In the genomic region with DNA sequence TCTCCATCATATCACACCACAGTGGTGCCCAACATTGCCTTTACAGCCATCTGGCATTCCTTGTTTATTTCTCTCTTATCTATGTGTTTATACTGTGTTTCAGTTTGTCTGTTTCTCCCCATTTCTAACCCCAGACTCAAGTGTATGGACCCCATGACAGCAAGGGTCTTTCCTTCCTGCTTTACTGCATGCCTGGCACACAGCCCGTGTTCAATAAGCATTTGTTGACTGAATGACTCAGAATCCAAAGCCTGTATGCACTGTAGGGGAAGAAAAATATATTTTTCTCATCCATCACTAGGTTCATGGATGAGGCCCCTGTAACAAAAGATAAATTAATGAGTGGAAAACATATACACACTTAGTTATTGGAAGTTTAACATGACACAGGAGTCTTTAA, we compare ENCODE assay signal across 26 cellular contexts.
A peak's percentile ranks its signal among the peaks of the same experiment; 100 is the strongest.
DNase-seq lines count a peak whose midpoint lies in the region; ATAC-seq, FAIRE-seq and TF ChIP-seq lines count a peak whose summit lies in the region.
"Had no signal": no experiment of that assay in that cellular context is flagged by ENCODE, and none has a peak within 500 bp of the region (broad histone marks: within the 10 kb centered on the region; RNA-seq: fewer than 3 reads in every experiment).

No MANE protein-coding gene starts in this region.

- WGBS in mammary epithelial cell (ENCODE audit: low coverage, missing lambda C conversion rate), result 71% methylated on average over 1 of the region's 1 CpG

- H3K27me3 ChIP-seq in mammary epithelial cell (ENCODE audit: insufficient read depth, low read length), result no peaks in the 10 kb centered on the region
- H3K27me3 ChIP-seq in neural progenitor cell, result no peaks in the 10 kb centered on the region
- H3K27me3 ChIP-seq: adrenal gland, tibial artery had no signal

- H3K27ac Mint-ChIP-seq in neural progenitor cell, result peak overlapping the region; percentile 23
- H3K27ac Mint-ChIP-seq: activated CD4-positive, alpha-beta memory T cell treated with anti-CD3 and anti-CD28 coated beads, Interleukin-2, amount 10 ng/mL, durations not matched to agents 7 days and 5 days; CD4-positive, alpha-beta T cell; IgD-negative memory B cell; stimulated activated naive CD8-positive, alpha-beta T cell treated with anti-CD3 and anti-CD28 coated beads, Interleukin-15, Interleukin-2, amounts not matched to agents 100 ng/mL and 50 ng/mL, for 24 hours had no signal

- TF ChIP-seq CTCF in mammary epithelial cell (conservative IDR thresholded peaks at IDR 0.05 in 1 of 2, IDR thresholded peaks at IDR 0.05 in 1 of 2; ENCODE audit: extremely low read depth in 1 of 2, insufficient read depth in 1 of 2, low read depth in 1 of 2, low read length in 2 of 2) (no peak), neural progenitor cell (IDR thresholded peaks at IDR 0.05) (no peak)

- no peak for TF ChIP-seq POLR2A in GM12891 (IDR thresholded peaks at IDR 0.05; ENCODE audit: low read depth, low read length)

- peaks cover 34% of the 10 kb centered on the region for H3K4me1 Mint-ChIP-seq in neural progenitor cell
- H3K4me1 Mint-ChIP-seq: activated CD4-positive, alpha-beta memory T cell treated with anti-CD3 and anti-CD28 coated beads, Interleukin-2, amount 10 ng/mL, durations not matched to agents 7 days and 5 days had no signal

- H3K9me3 ChIP-seq in mammary epithelial cell (replicated peaks; ENCODE audit: insufficient read depth, low read length), result no peaks in the 10 kb centered on the region
- H3K9me3 ChIP-seq in neural progenitor cell (ENCODE audit: low read depth), result no peaks in the 10 kb centered on the region
- H3K9me3 ChIP-seq: adrenal gland, tibial artery had no signal

- ATAC-seq in GM19397 (IDR thresholded peaks at IDR 0.05; ENCODE audit: unreplicated experiment), result no peak
- ATAC-seq: left lobe of liver had no signal

- no peaks in the 10 kb centered on the region for H3K9me3 Mint-ChIP-seq in neural progenitor cell
- H3K9me3 Mint-ChIP-seq: activated CD4-positive, alpha-beta memory T cell treated with anti-CD3 and anti-CD28 coated beads, Interleukin-2, amount 10 ng/mL, durations not matched to agents 7 days and 5 days; CD4-positive, alpha-beta T cell; IgD-negative memory B cell; neural crest cell; stimulated activated naive CD8-positive, alpha-beta T cell treated with anti-CD3 and anti-CD28 coated beads, Interleukin-15, Interleukin-2, amounts not matched to agents 100 ng/mL and 50 ng/mL, for 24 hours had no signal

- H2AFZ ChIP-seq in mammary epithelial cell (ENCODE audit: low read depth, low read length) (no peak overlapping the region), neural progenitor cell (replicated peaks) (no peak overlapping the region)

- FAIRE-seq in GM12891 (lab: Jason Lieb, UNC), result no peak
- FAIRE-seq: small intestine had no signal

- H3K27me3 Mint-ChIP-seq in neural progenitor cell (ENCODE audit: insufficient read depth, low read depth), result peaks cover 10% of the 10 kb centered on the region
- H3K27me3 Mint-ChIP-seq: activated CD4-positive, alpha-beta memory T cell treated with anti-CD3 and anti-CD28 coated beads, Interleukin-2, amount 10 ng/mL, durations not matched to agents 7 days and 5 days; CD4-positive, alpha-beta T cell; stimulated activated naive CD8-positive, alpha-beta T cell treated with anti-CD3 and anti-CD28 coated beads, Interleukin-15, Interleukin-2, amounts not matched to agents 100 ng/mL and 50 ng/mL, for 24 hours had no signal

- no TSS peak for BruUV-seq in mammary epithelial cell (replicated peaks; lab: Mats Ljungman, UMichigan)

- H3F3A ChIP-seq in neural progenitor cell (ENCODE audit: low read depth), result peaks cover 21% of the 10 kb centered on the region

- no peaks in the 10 kb centered on the region for H3K36me3 Mint-ChIP-seq in neural progenitor cell
- H3K36me3 Mint-ChIP-seq: IgD-negative memory B cell had no signal

- CTCF ChIA-PET in mammary epithelial cell (lab: Charles Lee; ENCODE audit: low non-redundant PET), result no interaction called here

- intact Hi-C loops in mammary epithelial cell (cut with micrococcal nuclease) (no loop called here), cardiac septum (cut with DNase I) (loop anchor here (10.0 kb wide), 1 partner anchor 111 kb away; no protein-coding TSS in a partner anchor)

- no peak overlapping the region for H3K4me3 Mint-ChIP-seq in neural progenitor cell
- H3K4me3 Mint-ChIP-seq: activated CD4-positive, alpha-beta memory T cell treated with anti-CD3 and anti-CD28 coated beads, Interleukin-2, amount 10 ng/mL, durations not matched to agents 7 days and 5 days; CD4-positive, alpha-beta T cell; IgD-negative memory B cell; neural crest cell; stimulated activated naive CD8-positive, alpha-beta T cell treated with anti-CD3 and anti-CD28 coated beads, Interleukin-15, Interleukin-2, amounts not matched to agents 100 ng/mL and 50 ng/mL, for 24 hours had no signal

- H4K20me1 ChIP-seq in mammary epithelial cell (ENCODE audit: insufficient read depth, low read length) (no peaks in the 10 kb centered on the region), neural progenitor cell (ENCODE audit: low read depth) (no peaks in the 10 kb centered on the region)

- H3K27ac ChIP-seq in mammary epithelial cell (ENCODE audit: insufficient read depth, low read depth, low read length) (peak overlapping the region; percentile 77), neural progenitor cell (no peak overlapping the region)
- H3K27ac ChIP-seq: adrenal gland, tibial artery had no signal

- no peak overlapping the region for H3K4me3 ChIP-seq in mammary epithelial cell (replicated peaks in 1 of 3; ENCODE audit: insufficient read depth in 1 of 3, low read depth in 2 of 3, low read length in 3 of 3)
- no peak overlapping the region for H3K4me3 ChIP-seq in neural progenitor cell
- H3K4me3 ChIP-seq: adrenal gland, tibial artery had no signal

- H3K4me1 ChIP-seq in mammary epithelial cell (ENCODE audit: insufficient read depth, low read length) (peaks cover 12% of the 10 kb centered on the region), neural progenitor cell (peaks cover 34% of the 10 kb centered on the region)
- H3K4me1 ChIP-seq: adrenal gland, tibial artery had no signal

- DNase-seq in DMS53 treated with DMSO at 0.1 percent for 48 hours (lab: John Stamatoyannopoulos, UW; ENCODE audit: unreplicated experiment) (peak; percentile 71), NCI-H446 (lab: John Stamatoyannopoulos, UW) (peak; percentile 75 to 83), mammary epithelial cell (peak; percentile 27), neural progenitor cell (ENCODE audit: low spot score) (no peak), cardiac septum (ENCODE audit: low spot score) (no peak), GM12891 (ENCODE audit: insufficient read length, low spot score) (no peak), globus pallidus (ENCODE audit: low spot score) (no peak)
- DNase-seq: activated CD4-positive, alpha-beta memory T cell treated with anti-CD3 and anti-CD28 coated beads, Interleukin-2, amount 10 ng/mL, durations not matched to agents 7 days and 5 days; activated CD4-positive, CD25-positive, alpha-beta regulatory T cell; activated gamma-delta T cell treated with Interleukin-2 at 50 U/mL for 16 hours; activated T-cell treated with anti-CD3 and anti-CD28 coated beads for 4 hours; adrenal gland; CD4-positive, alpha-beta T cell; DMS79 treated with DMSO at 0.1 percent for 48 hours; effector CD8-positive, alpha-beta T cell; NCI-H1417 treated with DMSO at 0.1 percent for 48 hours; NCI-H2227 treated with DMSO at 0.1 percent for 48 hours; small intestine; stimulated activated CD4-positive, alpha-beta T cell treated with anti-CD3 and anti-CD28 coated beads, Interleukin-4, amount 100 ng/mL, for 24 hours; T-helper 9 cell; tibial artery had no signal

- H3K9ac ChIP-seq in mammary epithelial cell (ENCODE audit: insufficient read depth, low read length) (no peak overlapping the region), neural progenitor cell (no peak overlapping the region)

- H3K4me2 ChIP-seq in mammary epithelial cell (ENCODE audit: insufficient read depth, low read depth, low read length), result no peak overlapping the region
- H3K4me2 ChIP-seq in neural progenitor cell, result no peak overlapping the region

- H3K79me2 ChIP-seq in mammary epithelial cell (ENCODE audit: insufficient read depth, low read length) (no peaks in the 10 kb centered on the region), neural progenitor cell (ENCODE audit: low read depth) (no peaks in the 10 kb centered on the region)

- in situ Hi-C loops in mammary epithelial cell (cut with MboI; ENCODE audit: low sequenced_read_pairs in 2 of 2), result no loop called here

- no peaks in the 10 kb centered on the region for H3K36me3 ChIP-seq in mammary epithelial cell (ENCODE audit: insufficient read depth, low read length)
- H3K36me3 ChIP-seq in neural progenitor cell, result no peaks in the 10 kb centered on the region
- H3K36me3 ChIP-seq: adrenal gland, tibial artery had no signal

- dilution Hi-C loops in mammary epithelial cell (cut with HindIII; ENCODE audit: low sequenced_read_pairs), result no loop called here

TF ChIP-seq in GM12891, 5 proteins besides CTCF, POLR2A, EP300 and RAD21:
- TF ChIP-seq TAF1 (IDR thresholded peaks at IDR 0.05; ENCODE audit: low read depth, low read length), result no peak
- TF ChIP-seq PAX5 (IDR thresholded peaks at IDR 0.05; ENCODE audit: insufficient read depth, low read length, severe bottlenecking), result no peak
- no peak for TF ChIP-seq SPI1 (IDR thresholded peaks at IDR 0.05; ENCODE audit: low read depth, low read length)
- TF ChIP-seq POLR2AphosphoS5 (IDR thresholded peaks at IDR 0.05; ENCODE audit: low read depth, low read length), result no peak
- TF ChIP-seq POU2F2 (IDR thresholded peaks at IDR 0.05; ENCODE audit: low read depth, low read length), result no peak

Comparison
In these comparisons a context has a peak if more than half of its experiments do, and no peak if none do; other contexts are left out.
1. DNase-seq: peak in DMS53 treated with DMSO at 0.1 percent for 48 hours (single experiment), NCI-H446 (2 of 2) and mammary epithelial cell (single experiment); none in neural progenitor cell (single experiment), cardiac septum (single experiment), GM12891 (single experiment) and globus pallidus (single experiment).